In the genomic region with DNA sequence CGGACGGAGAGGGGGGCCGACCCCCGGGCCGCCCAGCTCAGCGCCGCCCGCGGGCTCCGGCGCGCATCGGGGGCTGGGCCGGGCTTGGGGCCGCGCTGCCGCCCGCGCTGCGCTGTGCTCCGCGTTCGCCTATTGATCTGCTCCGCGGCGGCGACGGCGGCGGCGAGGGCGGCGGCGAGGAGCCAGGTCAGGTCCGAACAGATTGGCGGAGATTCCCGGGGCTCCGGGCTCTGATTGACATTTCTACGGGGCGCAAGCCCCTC, we compare ENCODE assay signal across 10 cellular contexts. TPM values are rescaled to one million over a fixed set of nuclear protein-coding genes. Genes with fewer than 3 reads are reported as not detected.
DNase-seq lines count a peak whose midpoint lies in the region; ATAC-seq and TF ChIP-seq lines count a peak whose summit lies in the region.
"Had no signal": no experiment of that assay in that cellular context is flagged by ENCODE, and none has a peak within 500 bp of the region (broad histone marks: within the 10 kb centered on the region; RNA-seq: fewer than 3 reads in every experiment).

No MANE protein-coding gene starts in this region.

- H3K27me3 ChIP-seq in BJ (ENCODE audit: control insufficient read depth, insufficient read depth, low read length) (no peaks in the 10 kb centered on the region), endodermal cell (ENCODE audit: control insufficient read depth, insufficient read depth, low read length, poor library complexity, severe bottlenecking) (peaks cover 83% of the 10 kb centered on the region), osteoblast (ENCODE audit: insufficient read depth, low read length) (no peaks in the 10 kb centered on the region)

- peak overlapping the region; percentile 79 for H3K4me3 Mint-ChIP-seq in endodermal cell

- H3K4me3 ChIP-seq in BJ (ENCODE audit: low read depth, low read length) (peak overlapping the region; percentile 87), LNCaP clone FGC (ENCODE audit: low read depth, low read length) (peak overlapping the region; percentile 83), endodermal cell (ENCODE audit: low read length) (peak overlapping the region; percentile 91), osteoblast (ENCODE audit: insufficient read depth, low read length) (peak overlapping the region; percentile 85)
- H3K4me3 ChIP-seq: GM12878 had no signal

- in situ Hi-C loops in GM13976 (cut with MboI; ENCODE audit: low sequenced_read_pairs, unreplicated experiment) = loop anchor here (25.0 kb wide), 1 partner anchor 651 kb away; a partner anchor contains a TSS

- no peak overlapping the region for H3K27ac ChIP-seq in endodermal cell (ENCODE audit: low read depth, low read length)
- peak overlapping the region; percentile 97 for H3K27ac ChIP-seq in osteoblast (ENCODE audit: low read depth, low read length)

- POLR2A ChIA-PET in BJ (lab: Charles Lee) = no interaction called here

- peaks cover 44% of the 10 kb centered on the region for H3K79me2 ChIP-seq in osteoblast (ENCODE audit: insufficient read depth, low read length)

- no peaks in the 10 kb centered on the region for H3K9me3 Mint-ChIP-seq in endodermal cell

- H3K36me3 ChIP-seq in BJ (ENCODE audit: control insufficient read depth, insufficient read depth, low read length) (no peaks in the 10 kb centered on the region; the same call in 1 of the 2 replicates), endodermal cell (ENCODE audit: control insufficient read depth, insufficient read depth, low read length) (no peaks in the 10 kb centered on the region), osteoblast (ENCODE audit: insufficient read depth, low read length) (peaks cover 35% of the 10 kb centered on the region)

- peaks cover 13% of the 10 kb centered on the region for H3K36me3 Mint-ChIP-seq in endodermal cell (ENCODE audit: low read depth)

- no peak for DNase-seq in BJ (ENCODE audit: low read depth)
- no peak for DNase-seq in LNCaP clone FGC (ENCODE audit: low read depth)
- DNase-seq in endodermal cell = no peak
- DNase-seq in osteoblast (ENCODE audit: insufficient read length, low spot score, missing footprints) = no peak
- DNase-seq in NCI-H187 (lab: John Stamatoyannopoulos, UW) = no peak
- DNase-seq in SKM-1 (lab: John Stamatoyannopoulos, UW; ENCODE audit: unreplicated experiment) = no peak
- DNase-seq in GM13976 (ENCODE audit: low spot score) = no peak

- peaks cover 21% of the 10 kb centered on the region for H4K20me1 ChIP-seq in osteoblast (ENCODE audit: insufficient read depth, low read length)

- no peaks in the 10 kb centered on the region for H3K4me1 ChIP-seq in endodermal cell (ENCODE audit: control insufficient read depth, insufficient read depth, low read length)
- H3K4me1 ChIP-seq in osteoblast (ENCODE audit: insufficient read depth, low read length) = peaks cover 22% of the 10 kb centered on the region

- CTCF ChIA-PET in BJ (lab: Yijun Ruan, JAX) = interaction anchor here (0.7 to 1.1 kb wide), 5 partner anchors 9 to 736 kb away, joined by 3 read pairs; no protein-coding TSS in a partner anchor

- no peak overlapping the region for H3K9ac ChIP-seq in endodermal cell (ENCODE audit: extremely low read depth, low read length, poor library complexity, severe bottlenecking)

- H3K4me2 ChIP-seq in osteoblast (ENCODE audit: insufficient read depth, low read length) = peak overlapping the region; percentile 94

- H3K9me3 ChIP-seq in endodermal cell (ENCODE audit: control insufficient read depth, low read length) (no peaks in the 10 kb centered on the region), osteoblast (ENCODE audit: low read depth, low read length) (no peaks in the 10 kb centered on the region)

- no peak for ATAC-seq in GM21360 (IDR thresholded peaks at IDR 0.05; ENCODE audit: unreplicated experiment)
- ATAC-seq: GM12878 had no signal

- peaks cover 83% of the 10 kb centered on the region for H3K27me3 Mint-ChIP-seq in endodermal cell (ENCODE audit: insufficient read depth)

- TF ChIP-seq CTCF in BJ (IDR thresholded peaks at IDR 0.05; ENCODE audit: insufficient read depth, low read depth, low read length) (no peak), LNCaP clone FGC (IDR thresholded peaks at IDR 0.05; ENCODE audit: control insufficient read depth, extremely low read depth, insufficient read depth) (no peak), endodermal cell (conservative IDR thresholded peaks at IDR 0.05) (no peak), osteoblast (IDR thresholded peaks at IDR 0.05; ENCODE audit: extremely low read depth, low read depth, low read length) (no peak), GM13976 (IDR thresholded peaks at IDR 0.05; ENCODE audit: borderline replicate concordance, control extremely low read depth, extremely low read depth, insufficient read depth, missing control alignments) (no peak)

- peak overlapping the region; percentile 91 for H3K27ac Mint-ChIP-seq in endodermal cell

- peaks cover 35% of the 10 kb centered on the region for H3K4me1 Mint-ChIP-seq in endodermal cell

- WGBS in endodermal cell (ENCODE audit: insufficient coverage in 1 of 2, insufficient read length in 1 of 2), 2 experiments = 0% methylated on average over 6 to 40 of the region's 40 CpGs

- no peak overlapping the region for H2AFZ ChIP-seq in osteoblast (ENCODE audit: low read length)

RNA-seq across cellular contexts. Expression of a gene that starts 0.6 kb away (rescaled TPM):
- 2.2 and 2.3 TPM in 2 replicates for polyA plus RNA-seq in BJ (2011; rRNA removed)
- polyA minus RNA-seq in BJ (2011; rRNA and poly(A)+ RNA removed) = 1.1 and 1.4 TPM in 2 replicates
- total RNA-seq in endodermal cell = 10 to 100 TPM; 15.6 to 16.4 TPM
- 34.5 TPM for polyA plus RNA-seq in endodermal cell (2013, experiment 1 of 2)
- polyA plus RNA-seq in endodermal cell (2013, experiment 2 of 2) = 23.6 TPM
- total RNA-seq in osteoblast = 68.4 and 71.7 TPM in 2 replicates
- total RNA-seq: GM12878, temporal lobe had no signal
